In the genomic region with DNA sequence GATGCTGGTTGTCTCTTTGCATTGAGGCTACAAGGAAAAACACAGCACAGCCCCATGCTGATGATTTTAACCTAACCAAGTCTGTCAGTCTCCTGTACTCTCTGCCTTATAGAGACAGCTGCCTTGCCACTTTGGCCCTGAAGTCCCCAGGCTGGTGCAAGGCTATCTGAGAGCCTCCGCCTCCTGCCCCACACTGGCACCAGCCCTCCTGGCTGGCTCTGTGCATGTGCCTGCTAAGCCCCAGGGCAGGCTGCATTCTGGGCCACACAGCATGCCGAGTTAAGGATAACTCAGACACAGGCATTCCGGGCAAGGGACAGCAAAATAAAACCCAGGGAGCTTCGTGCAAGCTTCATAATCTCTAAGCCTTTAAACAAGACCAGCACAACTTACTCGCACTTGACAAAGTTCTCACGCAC, we compare ENCODE assay signal across 8 cellular contexts. TPM values are rescaled to one million over a fixed set of nuclear protein-coding genes. Genes with fewer than 3 reads are reported as not detected.
A peak's percentile ranks its signal among the peaks of the same experiment; 100 is the strongest.
DNase-seq lines count a peak whose midpoint lies in the region; ATAC-seq and TF ChIP-seq lines count a peak whose summit lies in the region.

No MANE protein-coding gene starts in this region.

- 75% methylated on average over 6 of the region's 6 CpGs for WGBS in prostate gland

- H3K27me3 ChIP-seq in GM06990 (replicated peaks; ENCODE audit: control insufficient read depth, insufficient read depth, low read length) (no peaks in the 10 kb centered on the region), prostate gland (replicated peaks; ENCODE audit: insufficient read depth) (no peaks in the 10 kb centered on the region)

- no peaks in the 10 kb centered on the region for H3K9me3 Mint-ChIP-seq in natural killer cell treated with Interleukin-12 subunit alpha and Interleukin-12 subunit beta and Interleukin-15 and Interleukin-18, amount 100 ng/mL, for 72 hours

- no peaks in the 10 kb centered on the region for H3K9me3 ChIP-seq in prostate gland

- H3K27ac Mint-ChIP-seq in natural killer cell treated with Interleukin-12 subunit alpha and Interleukin-12 subunit beta and Interleukin-15 and Interleukin-18, amount 100 ng/mL, for 72 hours, result peak overlapping the region; percentile 95

- no peak for TF ChIP-seq CTCF in GM06990 (IDR thresholded peaks at IDR 0.05; ENCODE audit: insufficient read depth, low read length, poor library complexity, severe bottlenecking)
- TF ChIP-seq CTCF in astrocyte of the spinal cord (IDR thresholded peaks at IDR 0.05; ENCODE audit: low read depth, low read length), result no peak
- no peak for TF ChIP-seq CTCF in prostate gland (IDR thresholded peaks at IDR 0.05)

- no peak for ATAC-seq in natural killer cell treated with Interleukin-12 subunit alpha and Interleukin-12 subunit beta and Interleukin-15 and Interleukin-18, amount 100 ng/mL, for 72 hours
- no peak for ATAC-seq in GM21526 (IDR thresholded peaks at IDR 0.05; ENCODE audit: low FRiP score, unreplicated experiment)
- no peak for ATAC-seq in GM19351 (IDR thresholded peaks at IDR 0.05; ENCODE audit: unreplicated experiment)

- intact Hi-C loops in prostate gland (cut with DNase I), result no loop called here

- H3K36me3 ChIP-seq in GM06990 (ENCODE audit: control insufficient read depth, insufficient read depth, low read length) (no peaks in the 10 kb centered on the region), prostate gland (no peaks in the 10 kb centered on the region)

- peaks cover 3% of the 10 kb centered on the region for H3K4me1 ChIP-seq in prostate gland (replicated peaks)

- H3K36me3 Mint-ChIP-seq in natural killer cell treated with Interleukin-12 subunit alpha and Interleukin-12 subunit beta and Interleukin-15 and Interleukin-18, amount 100 ng/mL, for 72 hours, result peaks cover 4% of the 10 kb centered on the region

- in situ Hi-C loops in astrocyte of the spinal cord (cut with HindIII; ENCODE audit: low sequenced_read_pairs), result no loop called here

- H3K27me3 Mint-ChIP-seq in natural killer cell treated with Interleukin-12 subunit alpha and Interleukin-12 subunit beta and Interleukin-15 and Interleukin-18, amount 100 ng/mL, for 72 hours, result no peaks in the 10 kb centered on the region

- H3K4me1 Mint-ChIP-seq in natural killer cell treated with Interleukin-12 subunit alpha and Interleukin-12 subunit beta and Interleukin-15 and Interleukin-18, amount 100 ng/mL, for 72 hours (ENCODE audit: low read depth in 2 of 2), result peaks cover 83 to 86% of the 10 kb centered on the region in 2 donors

- DNase-seq in GM06990 (ENCODE audit: extremely low read depth, insufficient read length) (peak; percentile 48), NCI-H2196 treated with DMSO at 0.1 percent for 48 hours (lab: John Stamatoyannopoulos, UW; ENCODE audit: unreplicated experiment) (peak; percentile 30), astrocyte of the spinal cord (ENCODE audit: low read depth, low spot score) (no peak), NCI-H1694 treated with DMSO at 0.1 percent for 48 hours (lab: John Stamatoyannopoulos, UW) (no peak), prostate gland (ENCODE audit: low spot score) (no peak)
- DNase-seq in natural killer cell treated with Interleukin-12 subunit alpha and Interleukin-12 subunit beta and Interleukin-15 and Interleukin-18, amount 100 ng/mL, for 72 hours (ENCODE audit: low spot score), result no peak

- H3K4me3 ChIP-seq in GM06990 (replicated peaks; ENCODE audit: low read depth, low read length), result peak overlapping the region; percentile 56
- peak overlapping the region; percentile 64 for H3K4me3 ChIP-seq in astrocyte of the spinal cord (ENCODE audit: low read depth, low read length)
- peak overlapping the region in 1 of 2 donors; percentile 0 for H3K4me3 ChIP-seq in prostate gland

- peak overlapping the region; percentile 98 for H3K4me3 Mint-ChIP-seq in natural killer cell treated with Interleukin-12 subunit alpha and Interleukin-12 subunit beta and Interleukin-15 and Interleukin-18, amount 100 ng/mL, for 72 hours

- H3K27ac ChIP-seq in prostate gland, result no peak overlapping the region

- TF ChIP-seq POLR2A in prostate gland (IDR thresholded peaks at IDR 0.05), result no peak

RNA-seq across cellular contexts. Expression of a gene that starts 0.9 kb away (rescaled TPM):
- 100 to 1,000 TPM in 1 of 2 donors, 10 to 100 TPM in 1; 67.8 to 121 TPM for total RNA-seq in natural killer cell treated with Interleukin-12 subunit alpha and Interleukin-12 subunit beta and Interleukin-15 and Interleukin-18, amount 100 ng/mL, for 72 hours
- 10 to 100 TPM; 23.0 to 25.8 TPM for total RNA-seq in prostate gland

Comparison
In these comparisons a context has a peak if more than half of its experiments do, and no peak if none do; other contexts are left out.
1. DNase-seq: peak in GM06990 (single experiment) and NCI-H2196 treated with DMSO at 0.1 percent for 48 hours (single experiment); none in astrocyte of the spinal cord (single experiment), natural killer cell treated with Interleukin-12 subunit alpha and Interleukin-12 subunit beta and Interleukin-15 and Interleukin-18, amount 100 ng/mL, for 72 hours (single experiment), NCI-H1694 treated with DMSO at 0.1 percent for 48 hours (single experiment) and prostate gland (single experiment).